ENCODE assay signal across 29 cellular contexts in genomic region chr16:66853261-66854139, GRCh38. TPM values are rescaled to one million over a fixed set of nuclear protein-coding genes. Genes with fewer than 3 reads are reported as not detected.
"Had no signal": no experiment of that assay in that cellular context is flagged by ENCODE, and none has a peak within 500 bp of the region (broad histone marks: within the 10 kb centered on the region; RNA-seq: fewer than 3 reads in every experiment).

No MANE protein-coding gene starts in this region.

- H3K4me1 ChIP-seq: body of pancreas, heart right ventricle, lower lobe of right lung had no signal

- H3K4me3 Mint-ChIP-seq: activated CD4-positive, alpha-beta T cell treated with anti-CD3 and anti-CD28 coated beads, Interleukin-2, amount 10 ng/mL, durations not matched to agents 7 days and 5 days; activated CD8-positive, alpha-beta T cell treated with anti-CD3 and anti-CD28 coated beads, Interleukin-2, amount 10 ng/mL, durations not matched to agents 7 days and 5 days; activated naive CD8-positive, alpha-beta T cell treated with anti-CD3 and anti-CD28 coated beads, Interleukin-2, amount 50 U/mL, for 24 hours; activated T-helper 1 cell treated with anti-CD3 and anti-CD28 coated beads, Interleukin-12 subunit alpha, Interleukin-12 subunit beta, Interleukin-2, Interleukin-4 antibody, amounts not matched to agents 30 ng/mL and 10 ng/mL and 1 ng/mL, durations not matched to agents 14 hours and 24 hours and 36 hours; neural crest cell; stimulated activated memory B cell treated with anti-CD40 and anti-IgM and Interleukin-4, amounts not matched to agents 10 μg/mL and 1 μg/mL and 100 μg/mL, for 72 hours; T-cell; type B pancreatic cell had no signal

- ATAC-seq: activated CD8-positive, alpha-beta T cell treated with anti-CD3 and anti-CD28 coated beads, Interleukin-2, amount 10 ng/mL, durations not matched to agents 7 days and 5 days; activated naive CD8-positive, alpha-beta T cell treated with anti-CD3 and anti-CD28 coated beads, Interleukin-2, amount 50 U/mL, for 24 hours; body of pancreas; heart right ventricle; left lobe of liver; lower lobe of right lung; mucosa of descending colon; sciatic nerve; stimulated activated memory B cell treated with anti-CD40 and anti-IgM and Interleukin-4, amounts not matched to agents 10 μg/mL and 1 μg/mL and 100 μg/mL, for 72 hours; T-cell had no signal

- H3K27me3 ChIP-seq: body of pancreas, cardiac muscle cell had no signal

- H3K27me3 Mint-ChIP-seq: activated naive CD8-positive, alpha-beta T cell treated with anti-CD3 and anti-CD28 coated beads, Interleukin-2, amount 50 U/mL, for 24 hours had no signal

- H3K27ac ChIP-seq: body of pancreas, cardiac muscle cell, heart right ventricle, lower lobe of right lung had no signal

- H3K9me3 Mint-ChIP-seq: activated CD4-positive, alpha-beta T cell treated with anti-CD3 and anti-CD28 coated beads, Interleukin-2, amount 10 ng/mL, durations not matched to agents 7 days and 5 days; activated naive CD8-positive, alpha-beta T cell treated with anti-CD3 and anti-CD28 coated beads, Interleukin-2, amount 50 U/mL, for 24 hours; activated T-helper 1 cell treated with anti-CD3 and anti-CD28 coated beads, Interleukin-12 subunit alpha, Interleukin-12 subunit beta, Interleukin-2, Interleukin-4 antibody, amounts not matched to agents 30 ng/mL and 10 ng/mL and 1 ng/mL, durations not matched to agents 14 hours and 24 hours and 36 hours; neural crest cell; stimulated activated memory B cell treated with anti-CD40 and anti-IgM and Interleukin-4, amounts not matched to agents 10 μg/mL and 1 μg/mL and 100 μg/mL, for 72 hours; T-cell; type B pancreatic cell had no signal

- H3K27ac Mint-ChIP-seq: activated CD4-positive, alpha-beta T cell treated with anti-CD3 and anti-CD28 coated beads, Interleukin-2, amount 10 ng/mL, durations not matched to agents 7 days and 5 days; activated CD8-positive, alpha-beta T cell treated with anti-CD3 and anti-CD28 coated beads, Interleukin-2, amount 10 ng/mL, durations not matched to agents 7 days and 5 days; activated naive CD8-positive, alpha-beta T cell treated with anti-CD3 and anti-CD28 coated beads, Interleukin-2, amount 50 U/mL, for 24 hours; activated T-helper 1 cell treated with anti-CD3 and anti-CD28 coated beads, Interleukin-12 subunit alpha, Interleukin-12 subunit beta, Interleukin-2, Interleukin-4 antibody, amounts not matched to agents 30 ng/mL and 10 ng/mL and 1 ng/mL, durations not matched to agents 14 hours and 24 hours and 36 hours; stimulated activated memory B cell treated with anti-CD40 and anti-IgM and Interleukin-4, amounts not matched to agents 10 μg/mL and 1 μg/mL and 100 μg/mL, for 72 hours; T-cell; type B pancreatic cell had no signal

- H3K4me1 Mint-ChIP-seq: activated CD4-positive, alpha-beta T cell treated with anti-CD3 and anti-CD28 coated beads, Interleukin-2, amount 10 ng/mL, durations not matched to agents 7 days and 5 days; activated naive CD8-positive, alpha-beta T cell treated with anti-CD3 and anti-CD28 coated beads, Interleukin-2, amount 50 U/mL, for 24 hours; neural crest cell; T-cell had no signal

- H3K36me3 ChIP-seq: cardiac muscle cell, heart right ventricle, lower lobe of right lung had no signal

- H3K4me3 ChIP-seq: body of pancreas, cardiac muscle cell, heart right ventricle, lower lobe of right lung, mucosa of descending colon had no signal

- H3K9me3 ChIP-seq: body of pancreas, heart right ventricle, lower lobe of right lung, mucosa of descending colon had no signal

- FAIRE-seq: endometrium, kidney, small intestine had no signal

- DNase-seq: activated CD4-positive, alpha-beta T cell treated with anti-CD3 and anti-CD28 coated beads, Interleukin-2, amount 10 ng/mL, durations not matched to agents 7 days and 5 days; activated CD8-positive, alpha-beta T cell treated with anti-CD3 and anti-CD28 coated beads, Interleukin-2, amount 10 ng/mL, durations not matched to agents 7 days and 5 days; activated gamma-delta T cell; activated naive CD4-positive, alpha-beta T cell treated with anti-CD3 and anti-CD28 coated beads, Interleukin-2, amount 50 U/mL, for 16 hours; activated naive CD8-positive, alpha-beta T cell treated with anti-CD3 and anti-CD28 coated beads, Interleukin-2, amount 50 U/mL, for 24 hours; body of pancreas; foreskin fibroblast; heart right ventricle; kidney; lower lobe of right lung; mesendoderm; mucosa of descending colon; occipital lobe; small intestine; stimulated activated CD4-positive, alpha-beta T cell treated with anti-CD3 and anti-CD28 coated beads, Interleukin-15, amount 100 ng/mL, for 24 hours; T-cell had no signal

- H3K36me3 Mint-ChIP-seq: stimulated activated memory B cell treated with anti-CD40 and anti-IgM and Interleukin-4, amounts not matched to agents 10 μg/mL and 1 μg/mL and 100 μg/mL, for 72 hours; T-cell; type B pancreatic cell had no signal

RNA-seq across cellular contexts. Expression of gene CA7, which starts 9.3 kb away (rescaled TPM):
- total RNA-seq: activated CD4-positive, alpha-beta T cell treated with anti-CD3 and anti-CD28 coated beads, Interleukin-2, amount 10 ng/mL, durations not matched to agents 7 days and 5 days; activated CD8-positive, alpha-beta T cell treated with anti-CD3 and anti-CD28 coated beads, Interleukin-2, amount 10 ng/mL, durations not matched to agents 7 days and 5 days; body of pancreas; chondrocyte; fibroblast of lung; heart right ventricle; kidney; left lobe of liver; lower lobe of right lung; neural crest cell; occipital lobe; renal cortical epithelial cell; sciatic nerve; T-cell; temporal lobe had no signal
- polyA plus RNA-seq: fibroblast of lung, heart right ventricle had no signal

RNA-seq across cellular contexts. Expression of gene TERB1, which starts 52.1 kb away (rescaled TPM):
- total RNA-seq: activated CD8-positive, alpha-beta T cell treated with anti-CD3 and anti-CD28 coated beads, Interleukin-2, amount 10 ng/mL, durations not matched to agents 7 days and 5 days; body of pancreas; cardiac muscle cell; chondrocyte; epithelial cell of proximal tubule; left lobe of liver; lower lobe of right lung had no signal
- polyA plus RNA-seq: cardiac muscle cell, fibroblast of lung, heart right ventricle, small intestine had no signal
